11 cellular contexts compared by ENCODE assay signal in genomic region chr17:76682306-76682705, GRCh38. TPM values are rescaled to one million over a fixed set of nuclear protein-coding genes. Genes with fewer than 3 reads are reported as not detected.
DNase-seq lines count a peak whose midpoint lies in the region; ATAC-seq and TF ChIP-seq lines count a peak whose summit lies in the region.
"Had no signal": no experiment of that assay in that cellular context is flagged by ENCODE, and none has a peak within 500 bp of the region (broad histone marks: within the 10 kb centered on the region; RNA-seq: fewer than 3 reads in every experiment).

No MANE protein-coding gene starts in this region.

- no peak overlapping the region for H4K91ac ChIP-seq in IMR-90 (ENCODE audit: insufficient read depth, low read depth, low read length)

- no peaks in the 10 kb centered on the region for H3K9me1 ChIP-seq in IMR-90 (ENCODE audit: insufficient read depth, low read length)

- peak overlapping the region; percentile 84 for H3K27ac Mint-ChIP-seq in central memory CD8-positive, alpha-beta T cell (ENCODE audit: low read depth)
- H3K27ac Mint-ChIP-seq: activated T-helper 2 cell treated with anti-CD3 and anti-CD28 coated beads, Interferon-gamma antibody, Interleukin-2, Interleukin-4, amounts not matched to agents 10 μg/mL and 5 μg/mL and 100 μg/mL, durations not matched to agents 14 hours and 24 hours and 36 hours; progenitor cell of endocrine pancreas had no signal

- no peaks in the 10 kb centered on the region for H3K79me2 ChIP-seq in hepatocyte

- no peak overlapping the region for H2BK5ac ChIP-seq in IMR-90 (ENCODE audit: low read depth, low read length, poor library complexity, severe bottlenecking)

- DNase-seq in IMR-90 (no peak), hepatocyte (ENCODE audit: low spot score) (no peak), spleen (peak; percentile 56), LoVo (ENCODE audit: low spot score) (no peak), HPDE6-E6E7 (ENCODE audit: extremely low spot score) (no peak)
- no peak for DNase-seq in central memory CD8-positive, alpha-beta T cell (ENCODE audit: low spot score in 2 of 2)
- DNase-seq in activated CD4-positive, alpha-beta T cell treated with anti-CD3 and anti-CD28 coated beads for 4 hours, result no peak

- no peak overlapping the region for H2BK20ac ChIP-seq in IMR-90 (ENCODE audit: low read depth, low read length)

- H3K4me1 ChIP-seq in IMR-90 (ENCODE audit: control insufficient read depth, insufficient read depth, low read length), result peaks cover 11% of the 10 kb centered on the region
- peaks cover 16% of the 10 kb centered on the region for H3K4me1 ChIP-seq in hepatocyte (ENCODE audit: insufficient read depth)
- peaks cover 16 to 85% (median 43%) of the 10 kb centered on the region in 6 donors for H3K4me1 ChIP-seq in spleen

- H3K23ac ChIP-seq in IMR-90 (ENCODE audit: low read depth, low read length), result no peak overlapping the region

- peaks cover 19% of the 10 kb centered on the region for H3K4me1 Mint-ChIP-seq in central memory CD8-positive, alpha-beta T cell

- CTCF ChIA-PET in IMR-90 (lab: Yijun Ruan, JAX), result interaction anchor here (1.3 kb wide), 2 partner anchors 10 to 35 kb away, joined by 4 to 6 read pairs; no protein-coding TSS in a partner anchor

- H4K8ac ChIP-seq in IMR-90 (ENCODE audit: low read depth in 2 of 2, low read length in 2 of 2), result no peak overlapping the region

- H3K4me3 ChIP-seq in IMR-90 (ENCODE audit: insufficient read depth, low read depth, low read length) (no peak overlapping the region), hepatocyte (no peak overlapping the region), spleen (no peak overlapping the region)

- peak overlapping the region; percentile 58 for H2AK9ac ChIP-seq in IMR-90 (replicated peaks; ENCODE audit: low read depth, low read length, poor library complexity)

- dilution Hi-C loops in IMR-90 (cut with HindIII; ENCODE audit: low sequenced_read_pairs, unreplicated experiment), result no loop called here

- H2AFZ ChIP-seq in IMR-90 (replicated peaks; ENCODE audit: low read length, poor library complexity) (no peak overlapping the region), hepatocyte (no peak overlapping the region)

- no peak overlapping the region for H3K4ac ChIP-seq in IMR-90 (ENCODE audit: low read depth, low read length)

- H3K36me3 Mint-ChIP-seq in central memory CD8-positive, alpha-beta T cell (ENCODE audit: insufficient read depth), result peaks cover 3% of the 10 kb centered on the region
- H3K36me3 Mint-ChIP-seq: WTC11 had no signal

- no peaks in the 10 kb centered on the region for H3K9me3 Mint-ChIP-seq in central memory CD8-positive, alpha-beta T cell
- H3K9me3 Mint-ChIP-seq: activated T-helper 2 cell treated with anti-CD3 and anti-CD28 coated beads, Interferon-gamma antibody, Interleukin-2, Interleukin-4, amounts not matched to agents 10 μg/mL and 5 μg/mL and 100 μg/mL, durations not matched to agents 14 hours and 24 hours and 36 hours; WTC11 had no signal

- no peak overlapping the region for H3K27ac ChIP-seq in IMR-90 (ENCODE audit: insufficient read depth, low read length)
- peak overlapping the region; percentile 37 for H3K27ac ChIP-seq in hepatocyte
- peak overlapping the region in 5 of 8 donors; percentile 24 to 55 (median 49) for H3K27ac ChIP-seq in spleen

- TF ChIP-seq POLR2A in IMR-90 (IDR thresholded peaks at IDR 0.05; ENCODE audit: low read depth, low read length) (no peak), spleen (IDR thresholded peaks at IDR 0.05) (no peak)

- TF ChIP-seq RAD21 in IMR-90 (IDR thresholded peaks at IDR 0.05; ENCODE audit: low read length), result no peak

- no peak overlapping the region for H4K5ac ChIP-seq in IMR-90 (ENCODE audit: low read depth, low read length)

- no peak overlapping the region for H3K14ac ChIP-seq in IMR-90 (replicated peaks; ENCODE audit: low read depth, low read length)

- H3K27me3 ChIP-seq in IMR-90 (ENCODE audit: control insufficient read depth, insufficient read depth, low read length), result no peaks in the 10 kb centered on the region
- H3K27me3 ChIP-seq in hepatocyte, result no peaks in the 10 kb centered on the region
- no peaks in the 10 kb centered on the region for H3K27me3 ChIP-seq in spleen (replicated peaks in 1 of 7)

- 20% methylated on average over 1 of the region's 13 CpGs; no CpG with 5 or more reads in 1 of the 2 experiments for WGBS in IMR-90 (ENCODE audit: extremely low coverage in 2 of 2, insufficient read length in 1 of 2), 2 experiments
- 79% methylated on average over 11 of the region's 13 CpGs for WGBS in hepatocyte (ENCODE audit: low lambda C conversion rate, missing lambda C conversion rate)
- 80 to 90% (median 81%) methylated on average over 11 to 13 of the region's 13 CpGs for WGBS in spleen, 5 donors

- 0 out of 2 replicates have a peak overlapping the region, but pooled peaks have one; percentile 10 for H3K9ac ChIP-seq in IMR-90 (ENCODE audit: low read depth, low read length)

- no peak overlapping the region for H3K56ac ChIP-seq in IMR-90 (ENCODE audit: extremely low read depth, insufficient read depth, low read length)

- H3K4me3 Mint-ChIP-seq in central memory CD8-positive, alpha-beta T cell, result peak overlapping the region; percentile 56
- H3K4me3 Mint-ChIP-seq: WTC11 had no signal

- intact Hi-C loops in IMR-90 (cut with micrococcal nuclease) (loop anchor here (10.0 kb wide), 1 partner anchor 1922 kb away; no protein-coding TSS in a partner anchor), spleen (cut with DNase I; ENCODE audit: low total_unique reads) (no loop called here)

- POLR2A ChIA-PET in IMR-90 (lab: Charles Lee; ENCODE audit: unreplicated experiment), result no interaction called here

- H3K79me1 ChIP-seq in IMR-90 (ENCODE audit: low read depth in 1 of 2, low read length in 2 of 2), result peaks cover 3 to 60% of the 10 kb centered on the region in 2 experiments; a peak in 3 of 4 replicates

- no peak overlapping the region for H3K18ac ChIP-seq in IMR-90 (ENCODE audit: low read depth, low read length)

- H3K4me2 ChIP-seq in IMR-90 (ENCODE audit: low read depth, low read length) (no peak overlapping the region), hepatocyte (no peak overlapping the region)

- no peaks in the 10 kb centered on the region for H3K9me3 ChIP-seq in IMR-90 (ENCODE audit: control insufficient read depth, insufficient read depth, low read length)
- H3K9me3 ChIP-seq in hepatocyte (ENCODE audit: low read depth), result no peaks in the 10 kb centered on the region
- H3K9me3 ChIP-seq in spleen, result no peaks in the 10 kb centered on the region

- in situ Hi-C loops in IMR-90 (cut with MboI; ENCODE audit: low sequenced_read_pairs), result no loop called here

- H2BK15ac ChIP-seq in IMR-90 (ENCODE audit: low read depth, low read length), result no peak overlapping the region

- TF ChIP-seq CTCF in IMR-90 (conservative IDR thresholded peaks at IDR 0.05; ENCODE audit: low read depth, low read length) (no peak), hepatocyte (IDR thresholded peaks at IDR 0.05; ENCODE audit: poor library complexity) (no peak), spleen (IDR thresholded peaks at IDR 0.05 in 8 of 11, conservative IDR thresholded peaks at IDR 0.05 in 3 of 11) (no peak)

- ATAC-seq in IMR-90 (ENCODE audit: low read depth) (no peak), HG02885 (IDR thresholded peaks at IDR 0.05; ENCODE audit: poor library complexity, unreplicated experiment) (no peak)
- no peak for ATAC-seq in central memory CD8-positive, alpha-beta T cell (replicated peaks; ENCODE audit: extremely low read depth, poor library complexity, severe bottlenecking)

- no peak overlapping the region for H2BK120ac ChIP-seq in IMR-90 (ENCODE audit: low read depth, low read length)

- peaks cover 27% of the 10 kb centered on the region for H4K20me1 ChIP-seq in IMR-90 (ENCODE audit: insufficient read depth, low read length)
- no peaks in the 10 kb centered on the region for H4K20me1 ChIP-seq in hepatocyte (ENCODE audit: insufficient read depth, poor library complexity, severe bottlenecking)

- H3K9me2 ChIP-seq in hepatocyte (replicated peaks; ENCODE audit: insufficient read depth), result no peaks in the 10 kb centered on the region

- H2AK5ac ChIP-seq in IMR-90 (ENCODE audit: low read depth, low read length), result peak overlapping the region; percentile 52

- no TSS peak for BruUV-seq in IMR-90 (replicated peaks; lab: Mats Ljungman, UMichigan)

- H3K36me3 ChIP-seq in IMR-90 (ENCODE audit: control insufficient read depth, insufficient read depth, low read length) (peaks cover 57% of the 10 kb centered on the region), hepatocyte (replicated peaks; ENCODE audit: insufficient read depth, low read depth) (no peaks in the 10 kb centered on the region), spleen (peaks cover 0 to 54% (median 0%) of the 10 kb centered on the region in 6 donors)

- H3K27me3 Mint-ChIP-seq in central memory CD8-positive, alpha-beta T cell, result no peaks in the 10 kb centered on the region
- H3K27me3 Mint-ChIP-seq: progenitor cell of endocrine pancreas had no signal

RNA-seq across cellular contexts. Expression of gene MXRA7, which starts 28.5 kb away (rescaled TPM):
- total RNA-seq in IMR-90 (2012; rRNA removed) (169 and 231 TPM in 2 replicates), hepatocyte (101 and 102 TPM in 2 replicates), spleen (100 to 1,000 TPM in 6 of 7 donors, 10 to 100 TPM in 1; 89.4 to 172 (median 121) TPM)
- polyA plus RNA-seq in IMR-90 (2012; rRNA removed) (148 and 168 TPM in 2 replicates), hepatocyte (117 and 138 TPM in 2 replicates), spleen (10 to 100 TPM; 37.8 to 66.2 (median 48.7) TPM)
- 104 and 544 TPM in 2 replicates for polyA plus RNA-seq in IMR-90 (2012; cell fraction: cytosol; rRNA removed)
- 20.0 and 91.8 TPM in 2 replicates for polyA plus RNA-seq in IMR-90 (2012; cell fraction: nucleus; rRNA removed; ENCODE audit: low replicate concordance)

RNA-seq across cellular contexts. Expression of gene ST6GALNAC1, which starts 38.7 kb away (rescaled TPM):
- total RNA-seq in IMR-90 (2012; rRNA removed) (not detected in 2 replicates), hepatocyte (17.7 and 29.6 TPM in 2 replicates), spleen (10 to 100 TPM in 6 of 7 donors, 1 to 10 TPM in 1; 6.1 to 25.3 (median 13.5) TPM)
- polyA plus RNA-seq in IMR-90 (2012; rRNA removed) (not detected in 2 replicates), hepatocyte (27.6 and 31.6 TPM in 2 replicates), spleen (10 to 100 TPM in 1 of 3 donors, 1 to 10 TPM in 2; 2.3 to 13.2 (median 4.8) TPM)
- not detected in 2 replicates for polyA plus RNA-seq in IMR-90 (2012; cell fraction: cytosol; rRNA removed)
- polyA plus RNA-seq in IMR-90 (2012; cell fraction: nucleus; rRNA removed; ENCODE audit: low replicate concordance), result not detected in 2 replicates

RNA-seq across cellular contexts. Expression of gene JMJD6, which starts 44.1 kb away (rescaled TPM):
- total RNA-seq in IMR-90 (2012; rRNA removed) (24.4 and 31.9 TPM in 2 replicates), hepatocyte (19.3 and 19.5 TPM in 2 replicates), spleen (10 to 100 TPM; 21.2 to 54.3 (median 38.6) TPM)
- polyA plus RNA-seq in IMR-90 (2012; rRNA removed) (30.9 and 33.7 TPM in 2 replicates), hepatocyte (34.5 and 44.8 TPM in 2 replicates), spleen (10 to 100 TPM; 21.4 to 37.3 (median 32.7) TPM)
- polyA plus RNA-seq in IMR-90 (2012; cell fraction: cytosol; rRNA removed), result 23.6 and 45.5 TPM in 2 replicates
- polyA plus RNA-seq in IMR-90 (2012; cell fraction: nucleus; rRNA removed; ENCODE audit: low replicate concordance), result 69.5 and 77.5 TPM in 2 replicates

RNA-seq across cellular contexts. Expression of gene METTL23, which starts 44.3 kb away (rescaled TPM):
- total RNA-seq in IMR-90 (2012; rRNA removed) (18.8 and 19.7 TPM in 2 replicates), hepatocyte (36.6 and 36.8 TPM in 2 replicates), spleen (10 to 100 TPM; 35.8 to 53.4 (median 49.1) TPM)
- polyA plus RNA-seq in IMR-90 (2012; rRNA removed) (32.1 and 36.5 TPM in 2 replicates), hepatocyte (48.0 and 56.5 TPM in 2 replicates), spleen (10 to 100 TPM; 54.7 to 72.7 (median 57.0) TPM)
- polyA plus RNA-seq in IMR-90 (2012; cell fraction: cytosol; rRNA removed), result 21.1 and 22.1 TPM in 2 replicates
- polyA plus RNA-seq in IMR-90 (2012; cell fraction: nucleus; rRNA removed; ENCODE audit: low replicate concordance), result 19.5 and 49.1 TPM in 2 replicates

RNA-seq across cellular contexts. Expression of gene SRSF2, which starts 54.8 kb away (rescaled TPM):
- total RNA-seq in IMR-90 (2012; rRNA removed), result 71.7 and 98.0 TPM in 2 replicates
- polyA plus RNA-seq in IMR-90 (2012; rRNA removed), result 296 and 441 TPM in 2 replicates
- polyA plus RNA-seq in IMR-90 (2012; cell fraction: cytosol; rRNA removed), result 200 and 504 TPM in 2 replicates
- 395 and 1,583 TPM in 2 replicates for polyA plus RNA-seq in IMR-90 (2012; cell fraction: nucleus; rRNA removed; ENCODE audit: low replicate concordance)
- 152 and 157 TPM in 2 replicates for total RNA-seq in hepatocyte
- 152 and 173 TPM in 2 replicates for polyA plus RNA-seq in hepatocyte
- total RNA-seq in spleen, result 100 to 1,000 TPM; 181 to 239 (median 202) TPM
- 100 to 1,000 TPM; 159 to 189 (median 161) TPM for polyA plus RNA-seq in spleen
